Comparison of ENCODE assay signal across 8 cellular contexts in genomic region chr14:29069228-29069627, GRCh38.
"Had no signal": no experiment of that assay in that cellular context is flagged by ENCODE, and none has a peak within 500 bp of the region (broad histone marks: within the 10 kb centered on the region; RNA-seq: fewer than 3 reads in every experiment).

No MANE protein-coding gene starts in this region.

- ATAC-seq: GM12878 had no signal

- FAIRE-seq: G401.6, GM12878, GM12891, GM12892, GM18507, GM19239 had no signal

- DNase-seq: GDM1, GF-D8 had no signal

- H3K4me3 ChIP-seq: GM12878 had no signal
